ENCODE assay signal across 1 cellular context in the genomic region with DNA sequence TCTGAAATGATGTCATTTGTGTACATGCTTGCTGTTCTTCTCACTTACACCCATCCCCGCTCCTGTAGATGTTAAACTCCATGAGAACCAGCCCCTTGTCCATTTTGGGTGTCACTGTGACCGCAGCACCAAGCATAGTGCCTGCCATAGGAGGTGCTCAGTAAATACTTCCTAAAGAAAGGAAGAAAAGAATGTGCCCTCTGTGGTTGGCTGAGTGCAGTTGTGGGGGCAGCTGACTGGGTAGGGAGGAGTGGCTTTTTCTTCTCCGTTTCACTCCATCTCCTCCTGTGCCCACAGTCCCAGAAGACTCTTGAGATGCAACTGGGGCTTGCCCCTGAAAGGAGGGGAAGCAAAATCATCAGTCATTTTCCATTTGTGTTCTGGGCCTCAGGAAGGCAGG.
TF ChIP-seq lines count a peak whose summit lies in the region.

No MANE protein-coding gene starts in this region.

TF ChIP-seq in GM12878, 131 proteins besides CTCF, POLR2A, EP300 and RAD21 (continued from another document):
- TF ChIP-seq EED (IDR thresholded peaks at IDR 0.05; ENCODE audit: low read depth): no peak
- no peak for TF ChIP-seq RB1 (IDR thresholded peaks at IDR 0.05; ENCODE audit: borderline replicate concordance)
- no peak for TF ChIP-seq NRF1 (conservative IDR thresholded peaks at IDR 0.05; ENCODE audit: low read depth, low read length)
- no peak for TF ChIP-seq SMC3 (IDR thresholded peaks at IDR 0.05; ENCODE audit: borderline replicate concordance, low read length)
- TF ChIP-seq IKZF2 (IDR thresholded peaks at IDR 0.05): peak; percentile 18 to 53; a peak in 2 of 4 replicates
- no peak for TF ChIP-seq CHD4 (IDR thresholded peaks at IDR 0.05)
- TF ChIP-seq, protein P1, sequence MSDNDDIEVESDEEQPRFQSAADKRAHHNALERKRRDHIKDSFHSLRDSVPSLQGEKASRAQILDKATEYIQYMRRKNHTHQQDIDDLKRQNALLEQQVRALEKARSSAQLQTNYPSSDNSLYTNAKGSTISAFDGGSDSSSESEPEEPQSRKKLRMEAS (IDR thresholded peaks at IDR 0.05; ENCODE audit: low read depth, low read length): no peak
- 0 out of 2 replicates have a peak, but pooled peaks have one; percentile 4 for TF ChIP-seq NBN (IDR thresholded peaks at IDR 0.05)
- no peak for TF ChIP-seq SUPT20H (IDR thresholded peaks at IDR 0.05; ENCODE audit: borderline replicate concordance, control insufficient read depth, low read depth, low read length)
- TF ChIP-seq, protein P2, sequence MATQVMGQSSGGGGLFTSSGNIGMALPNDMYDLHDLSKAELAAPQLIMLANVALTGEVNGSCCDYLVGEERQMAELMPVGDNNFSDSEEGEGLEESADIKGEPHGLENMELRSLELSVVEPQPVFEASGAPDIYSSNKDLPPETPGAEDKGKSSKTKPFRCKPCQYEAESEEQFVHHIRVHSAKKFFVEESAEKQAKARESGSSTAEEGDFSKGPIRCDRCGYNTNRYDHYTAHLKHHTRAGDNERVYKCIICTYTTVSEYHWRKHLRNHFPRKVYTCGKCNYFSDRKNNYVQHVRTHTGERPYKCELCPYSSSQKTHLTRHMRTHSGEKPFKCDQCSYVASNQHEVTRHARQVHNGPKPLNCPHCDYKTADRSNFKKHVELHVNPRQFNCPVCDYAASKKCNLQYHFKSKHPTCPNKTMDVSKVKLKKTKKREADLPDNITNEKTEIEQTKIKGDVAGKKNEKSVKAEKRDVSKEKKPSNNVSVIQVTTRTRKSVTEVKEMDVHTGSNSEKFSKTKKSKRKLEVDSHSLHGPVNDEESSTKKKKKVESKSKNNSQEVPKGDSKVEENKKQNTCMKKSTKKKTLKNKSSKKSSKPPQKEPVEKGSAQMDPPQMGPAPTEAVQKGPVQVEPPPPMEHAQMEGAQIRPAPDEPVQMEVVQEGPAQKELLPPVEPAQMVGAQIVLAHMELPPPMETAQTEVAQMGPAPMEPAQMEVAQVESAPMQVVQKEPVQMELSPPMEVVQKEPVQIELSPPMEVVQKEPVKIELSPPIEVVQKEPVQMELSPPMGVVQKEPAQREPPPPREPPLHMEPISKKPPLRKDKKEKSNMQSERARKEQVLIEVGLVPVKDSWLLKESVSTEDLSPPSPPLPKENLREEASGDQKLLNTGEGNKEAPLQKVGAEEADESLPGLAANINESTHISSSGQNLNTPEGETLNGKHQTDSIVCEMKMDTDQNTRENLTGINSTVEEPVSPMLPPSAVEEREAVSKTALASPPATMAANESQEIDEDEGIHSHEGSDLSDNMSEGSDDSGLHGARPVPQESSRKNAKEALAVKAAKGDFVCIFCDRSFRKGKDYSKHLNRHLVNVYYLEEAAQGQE (IDR thresholded peaks at IDR 0.05; ENCODE audit: low read depth, low read length): no peak
- no peak for TF ChIP-seq RFX5 (IDR thresholded peaks at IDR 0.05; ENCODE audit: low read depth, low read length)
- TF ChIP-seq, protein P3, sequence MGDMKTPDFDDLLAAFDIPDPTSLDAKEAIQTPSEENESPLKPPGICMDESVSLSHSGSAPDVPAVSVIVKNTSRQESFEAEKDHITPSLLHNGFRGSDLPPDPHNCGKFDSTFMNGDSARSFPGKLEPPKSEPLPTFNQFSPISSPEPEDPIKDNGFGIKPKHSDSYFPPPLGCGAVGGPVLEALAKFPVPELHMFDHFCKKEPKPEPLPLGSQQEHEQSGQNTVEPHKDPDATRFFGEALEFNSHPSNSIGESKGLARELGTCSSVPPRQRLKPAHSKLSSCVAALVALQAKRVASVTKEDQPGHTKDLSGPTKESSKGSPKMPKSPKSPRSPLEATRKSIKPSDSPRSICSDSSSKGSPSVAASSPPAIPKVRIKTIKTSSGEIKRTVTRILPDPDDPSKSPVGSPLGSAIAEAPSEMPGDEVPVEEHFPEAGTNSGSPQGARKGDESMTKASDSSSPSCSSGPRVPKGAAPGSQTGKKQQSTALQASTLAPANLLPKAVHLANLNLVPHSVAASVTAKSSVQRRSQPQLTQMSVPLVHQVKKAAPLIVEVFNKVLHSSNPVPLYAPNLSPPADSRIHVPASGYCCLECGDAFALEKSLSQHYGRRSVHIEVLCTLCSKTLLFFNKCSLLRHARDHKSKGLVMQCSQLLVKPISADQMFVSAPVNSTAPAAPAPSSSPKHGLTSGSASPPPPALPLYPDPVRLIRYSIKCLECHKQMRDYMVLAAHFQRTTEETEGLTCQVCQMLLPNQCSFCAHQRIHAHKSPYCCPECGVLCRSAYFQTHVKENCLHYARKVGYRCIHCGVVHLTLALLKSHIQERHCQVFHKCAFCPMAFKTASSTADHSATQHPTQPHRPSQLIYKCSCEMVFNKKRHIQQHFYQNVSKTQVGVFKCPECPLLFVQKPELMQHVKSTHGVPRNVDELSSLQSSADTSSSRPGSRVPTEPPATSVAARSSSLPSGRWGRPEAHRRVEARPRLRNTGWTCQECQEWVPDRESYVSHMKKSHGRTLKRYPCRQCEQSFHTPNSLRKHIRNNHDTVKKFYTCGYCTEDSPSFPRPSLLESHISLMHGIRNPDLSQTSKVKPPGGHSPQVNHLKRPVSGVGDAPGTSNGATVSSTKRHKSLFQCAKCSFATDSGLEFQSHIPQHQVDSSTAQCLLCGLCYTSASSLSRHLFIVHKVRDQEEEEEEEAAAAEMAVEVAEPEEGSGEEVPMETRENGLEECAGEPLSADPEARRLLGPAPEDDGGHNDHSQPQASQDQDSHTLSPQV (IDR thresholded peaks at IDR 0.05): no peak
- TF ChIP-seq ZNF622 (IDR thresholded peaks at IDR 0.05): no peak
- TF ChIP-seq, protein P4, sequence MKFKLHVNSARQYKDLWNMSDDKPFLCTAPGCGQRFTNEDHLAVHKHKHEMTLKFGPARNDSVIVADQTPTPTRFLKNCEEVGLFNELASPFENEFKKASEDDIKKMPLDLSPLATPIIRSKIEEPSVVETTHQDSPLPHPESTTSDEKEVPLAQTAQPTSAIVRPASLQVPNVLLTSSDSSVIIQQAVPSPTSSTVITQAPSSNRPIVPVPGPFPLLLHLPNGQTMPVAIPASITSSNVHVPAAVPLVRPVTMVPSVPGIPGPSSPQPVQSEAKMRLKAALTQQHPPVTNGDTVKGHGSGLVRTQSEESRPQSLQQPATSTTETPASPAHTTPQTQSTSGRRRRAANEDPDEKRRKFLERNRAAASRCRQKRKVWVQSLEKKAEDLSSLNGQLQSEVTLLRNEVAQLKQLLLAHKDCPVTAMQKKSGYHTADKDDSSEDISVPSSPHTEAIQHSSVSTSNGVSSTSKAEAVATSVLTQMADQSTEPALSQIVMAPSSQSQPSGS (IDR thresholded peaks at IDR 0.05; ENCODE audit: low read length): no peak
- TF ChIP-seq, protein P5, sequence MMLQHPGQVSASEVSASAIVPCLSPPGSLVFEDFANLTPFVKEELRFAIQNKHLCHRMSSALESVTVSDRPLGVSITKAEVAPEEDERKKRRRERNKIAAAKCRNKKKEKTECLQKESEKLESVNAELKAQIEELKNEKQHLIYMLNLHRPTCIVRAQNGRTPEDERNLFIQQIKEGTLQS (IDR thresholded peaks at IDR 0.05; ENCODE audit: borderline replicate concordance, extremely low read depth, low read depth, low read length): no peak
- TF ChIP-seq NFYA (IDR thresholded peaks at IDR 0.05; ENCODE audit: borderline replicate concordance, low read depth, low read length): no peak
